In genomic region chr12:77364400-77364799, GRCh38 we compare ENCODE assay signal across 3 cellular contexts.
TF ChIP-seq lines count a peak whose summit lies in the region.

No MANE protein-coding gene starts in this region.

TF ChIP-seq in SK-N-SH treated with all-trans-retinoic acid at 6 μM for 48 hours, 23 proteins besides CTCF, POLR2A, EP300 and RAD21 (continued from another document):
- TF ChIP-seq ZC3H10 (CRISPR knock-in tag; IDR thresholded peaks at IDR 0.05) (no peak), POU6F1 (CRISPR knock-in tag; IDR thresholded peaks at IDR 0.05; ENCODE audit: borderline replicate concordance, low read depth) (no peak), SNAI2 (CRISPR knock-in tag; IDR thresholded peaks at IDR 0.05) (no peak), CSRNP3 (CRISPR knock-in tag; IDR thresholded peaks at IDR 0.05) (no peak)

TF ChIP-seq in SK-N-SH, 30 proteins besides CTCF, POLR2A, EP300 and RAD21 (continued from another document):
- TF ChIP-seq FOSL2 (IDR thresholded peaks at IDR 0.05; ENCODE audit: borderline replicate concordance, low read depth), result no peak
- no peak for TF ChIP-seq JUND (IDR thresholded peaks at IDR 0.05)
- no peak for TF ChIP-seq NRF1 (IDR thresholded peaks at IDR 0.05; ENCODE audit: low read depth, low read length)
- no peak for TF ChIP-seq IRF3 (IDR thresholded peaks at IDR 0.05; ENCODE audit: low read depth, low read length)
- no peak for TF ChIP-seq RCOR1 (IDR thresholded peaks at IDR 0.05; ENCODE audit: low read length)
- TF ChIP-seq EZH2phosphoT487 (IDR thresholded peaks at IDR 0.05; ENCODE audit: borderline replicate concordance, low read depth), result no peak
- TF ChIP-seq MEF2A (IDR thresholded peaks at IDR 0.05; ENCODE audit: borderline replicate concordance, low read depth), result no peak
- TF ChIP-seq MAX (IDR thresholded peaks at IDR 0.05; ENCODE audit: low read depth), result no peak
- no peak for TF ChIP-seq ELF1 (IDR thresholded peaks at IDR 0.05)
- no peak for TF ChIP-seq REST (IDR thresholded peaks at IDR 0.05; ENCODE audit: low read depth, low read length)
- TF ChIP-seq FOXJ3 (CRISPR knock-in tag; IDR thresholded peaks at IDR 0.05), result no peak
TF ChIP-seq in SK-N-SH: peak in this region for 0.

TF ChIP-seq in WTC11, 78 proteins besides CTCF, POLR2A, EP300 and RAD21:
- no peak for TF ChIP-seq ZNF532 (CRISPR knock-in tag; IDR thresholded peaks at IDR 0.05; ENCODE audit: borderline replicate concordance)
- no peak for TF ChIP-seq PRDM15 (CRISPR knock-in tag; IDR thresholded peaks at IDR 0.05)
- no peak for TF ChIP-seq ZNF232 (CRISPR knock-in tag; IDR thresholded peaks at IDR 0.05)
- TF ChIP-seq AFF4 (CRISPR knock-in tag; IDR thresholded peaks at IDR 0.05; ENCODE audit: borderline replicate concordance), result no peak
- TF ChIP-seq JUN (CRISPR knock-in tag; IDR thresholded peaks at IDR 0.05), result no peak
- TF ChIP-seq ZNF219 (CRISPR knock-in tag; IDR thresholded peaks at IDR 0.05; ENCODE audit: borderline replicate concordance), result no peak
- no peak for TF ChIP-seq E2F4 (CRISPR knock-in tag; IDR thresholded peaks at IDR 0.05; ENCODE audit: borderline replicate concordance, low read depth)
- TF ChIP-seq USF1 (CRISPR knock-in tag; IDR thresholded peaks at IDR 0.05), result no peak
